In genomic region chr22:35567214-35567792, GRCh38 we compare ENCODE assay signal across 21 cellular contexts. TPM values are rescaled to one million over a fixed set of nuclear protein-coding genes. Genes with fewer than 3 reads are reported as not detected.
"Had no signal": no experiment of that assay in that cellular context is flagged by ENCODE, and none has a peak within 500 bp of the region (broad histone marks: within the 10 kb centered on the region; RNA-seq: fewer than 3 reads in every experiment).

No MANE protein-coding gene starts in this region.

- H3K9me3 Mint-ChIP-seq: activated CD4-positive, alpha-beta T cell treated with anti-CD3 and anti-CD28 coated beads, Interleukin-2, amount 10 ng/mL, durations not matched to agents 24 days and 14 days; activated CD8-positive, alpha-beta T cell treated with anti-CD3 and anti-CD28 coated beads for 36 hours; activated naive CD4-positive, alpha-beta T cell treated with anti-CD3 and anti-CD28 coated beads for 36 hours; activated naive CD8-positive, alpha-beta T cell treated with anti-CD3 and anti-CD28 coated beads, Interleukin-2, amount 50 U/mL, for 24 hours; activated T-cell treated with anti-CD3 and anti-CD28 coated beads, Interleukin-2, amount 50 U/mL, for 24 hours; activated T-helper 2 cell treated with anti-CD3 and anti-CD28 coated beads, Interferon-gamma antibody, Interleukin-2, Interleukin-4, amounts not matched to agents 10 μg/mL and 5 μg/mL and 100 μg/mL, durations not matched to agents 14 hours and 24 hours and 36 hours; mesothelial cell of epicardium; natural killer cell treated with Interleukin-12 subunit alpha and Interleukin-12 subunit beta and Interleukin-15 and Interleukin-18, amount 100 ng/mL, for 72 hours; T-helper 1 cell treated with Interleukin-12 subunit alpha and Interleukin-12 subunit beta and Interleukin-4 antibody, amounts not matched to agents 30 μg/mL and 1 μg/mL, for 36 hours had no signal

- H3K4me3 ChIP-seq: esophagus muscularis mucosa, lower lobe of right lung, ovary, psoas muscle, right lobe of liver, smooth muscle cell, stomach, upper lobe of left lung had no signal

- H3K27me3 ChIP-seq: esophagus muscularis mucosa, ovary, right lobe of liver, upper lobe of left lung had no signal

- H3K36me3 ChIP-seq: esophagus muscularis mucosa, lower lobe of right lung, ovary, right lobe of liver, stomach, upper lobe of left lung had no signal

- ATAC-seq: activated CD8-positive, alpha-beta T cell treated with anti-CD3 and anti-CD28 coated beads for 36 hours; activated naive CD8-positive, alpha-beta T cell treated with anti-CD3 and anti-CD28 coated beads, Interleukin-2, amount 50 U/mL, for 24 hours; lower lobe of right lung; natural killer cell treated with Interleukin-12 subunit alpha and Interleukin-12 subunit beta and Interleukin-15 and Interleukin-18, amount 100 ng/mL, for 72 hours; right lobe of liver had no signal

- H3K27ac Mint-ChIP-seq: activated CD4-positive, alpha-beta T cell treated with anti-CD3 and anti-CD28 coated beads, Interleukin-2, amount 10 ng/mL, durations not matched to agents 24 days and 14 days; activated CD8-positive, alpha-beta T cell treated with anti-CD3 and anti-CD28 coated beads for 36 hours; activated naive CD4-positive, alpha-beta T cell treated with anti-CD3 and anti-CD28 coated beads for 36 hours; activated naive CD8-positive, alpha-beta T cell treated with anti-CD3 and anti-CD28 coated beads, Interleukin-2, amount 50 U/mL, for 24 hours; activated T-cell treated with anti-CD3 and anti-CD28 coated beads, Interleukin-2, amount 50 U/mL, for 24 hours; activated T-helper 2 cell treated with anti-CD3 and anti-CD28 coated beads, Interferon-gamma antibody, Interleukin-2, Interleukin-4, amounts not matched to agents 10 μg/mL and 5 μg/mL and 100 μg/mL, durations not matched to agents 14 hours and 24 hours and 36 hours; mesothelial cell of epicardium; natural killer cell treated with Interleukin-12 subunit alpha and Interleukin-12 subunit beta and Interleukin-15 and Interleukin-18, amount 100 ng/mL, for 72 hours; T-helper 1 cell treated with Interleukin-12 subunit alpha and Interleukin-12 subunit beta and Interleukin-4 antibody, amounts not matched to agents 30 μg/mL and 1 μg/mL, for 36 hours had no signal

- H3K36me3 Mint-ChIP-seq: mesothelial cell of epicardium; natural killer cell treated with Interleukin-12 subunit alpha and Interleukin-12 subunit beta and Interleukin-15 and Interleukin-18, amount 100 ng/mL, for 72 hours had no signal

- H3K4me1 ChIP-seq: psoas muscle, right lobe of liver, upper lobe of left lung had no signal

- H3K4me3 Mint-ChIP-seq: activated CD4-positive, alpha-beta T cell treated with anti-CD3 and anti-CD28 coated beads, Interleukin-2, amount 10 ng/mL, durations not matched to agents 24 days and 14 days; activated CD8-positive, alpha-beta T cell treated with anti-CD3 and anti-CD28 coated beads for 36 hours; activated naive CD4-positive, alpha-beta T cell treated with anti-CD3 and anti-CD28 coated beads for 36 hours; activated naive CD8-positive, alpha-beta T cell treated with anti-CD3 and anti-CD28 coated beads, Interleukin-2, amount 50 U/mL, for 24 hours; activated T-cell treated with anti-CD3 and anti-CD28 coated beads, Interleukin-2, amount 50 U/mL, for 24 hours; mesothelial cell of epicardium; natural killer cell treated with Interleukin-12 subunit alpha and Interleukin-12 subunit beta and Interleukin-15 and Interleukin-18, amount 100 ng/mL, for 72 hours; T-helper 1 cell treated with Interleukin-12 subunit alpha and Interleukin-12 subunit beta and Interleukin-4 antibody, amounts not matched to agents 30 μg/mL and 1 μg/mL, for 36 hours had no signal

- H3K27ac ChIP-seq: esophagus muscularis mucosa, lower lobe of right lung, ovary, psoas muscle, right lobe of liver, stomach, upper lobe of left lung had no signal

- H3K4me2 ChIP-seq: smooth muscle cell had no signal

- DNase-seq: activated CD4-positive, alpha-beta T cell treated with anti-CD3 and anti-CD28 coated beads, Interleukin-2, amount 10 ng/mL, durations not matched to agents 24 days and 14 days; activated CD8-positive, alpha-beta T cell treated with anti-CD3 and anti-CD28 coated beads for 36 hours; activated naive CD4-positive, alpha-beta T cell treated with anti-CD3 and anti-CD28 coated beads for 36 hours; activated naive CD8-positive, alpha-beta T cell treated with anti-CD3 and anti-CD28 coated beads, Interleukin-2, amount 50 U/mL, for 24 hours; activated T-cell treated with anti-CD3 and anti-CD28 coated beads, Interleukin-2, amount 50 U/mL, for 24 hours; aorta; effector CD4-positive, alpha-beta T cell; lower lobe of right lung; ovary; psoas muscle; right lobe of liver; stimulated activated CD4-positive, alpha-beta T cell treated with anti-CD3 and anti-CD28 coated beads, Interleukin-4, amount 100 ng/mL, for 1 hour; stomach; upper lobe of left lung had no signal

- H3K4me1 Mint-ChIP-seq: activated CD4-positive, alpha-beta T cell treated with anti-CD3 and anti-CD28 coated beads, Interleukin-2, amount 10 ng/mL, durations not matched to agents 24 days and 14 days; activated naive CD8-positive, alpha-beta T cell treated with anti-CD3 and anti-CD28 coated beads, Interleukin-2, amount 50 U/mL, for 24 hours had no signal

- H3K9me3 ChIP-seq: esophagus muscularis mucosa, lower lobe of right lung, ovary, psoas muscle, right lobe of liver, stomach, upper lobe of left lung had no signal

RNA-seq across cellular contexts. Expression of gene RASD2, which starts 26.7 kb away (rescaled TPM):
- total RNA-seq: activated CD4-positive, alpha-beta T cell treated with anti-CD3 and anti-CD28 coated beads, Interleukin-2, amount 10 ng/mL, durations not matched to agents 24 days and 14 days; activated CD8-positive, alpha-beta T cell treated with anti-CD3 and anti-CD28 coated beads for 36 hours; activated naive CD4-positive, alpha-beta T cell treated with anti-CD3 and anti-CD28 coated beads for 36 hours; activated T-helper 2 cell treated with anti-CD3 and anti-CD28 coated beads, Interferon-gamma antibody, Interleukin-2, Interleukin-4, amounts not matched to agents 10 μg/mL and 5 μg/mL and 100 μg/mL, durations not matched to agents 14 hours and 24 hours and 36 hours; mesothelial cell of epicardium had no signal
- polyA plus RNA-seq: smooth muscle cell had no signal

RNA-seq across cellular contexts. Expression of gene MB, which starts 49.8 kb away (rescaled TPM):
- total RNA-seq: activated CD8-positive, alpha-beta T cell treated with anti-CD3 and anti-CD28 coated beads for 36 hours; activated naive CD4-positive, alpha-beta T cell treated with anti-CD3 and anti-CD28 coated beads for 36 hours; aorta; mesothelial cell of epicardium; natural killer cell treated with Interleukin-12 subunit alpha and Interleukin-12 subunit beta and Interleukin-15 and Interleukin-18, amount 100 ng/mL, for 72 hours; smooth muscle cell; temporal lobe had no signal
